In the genomic region with DNA sequence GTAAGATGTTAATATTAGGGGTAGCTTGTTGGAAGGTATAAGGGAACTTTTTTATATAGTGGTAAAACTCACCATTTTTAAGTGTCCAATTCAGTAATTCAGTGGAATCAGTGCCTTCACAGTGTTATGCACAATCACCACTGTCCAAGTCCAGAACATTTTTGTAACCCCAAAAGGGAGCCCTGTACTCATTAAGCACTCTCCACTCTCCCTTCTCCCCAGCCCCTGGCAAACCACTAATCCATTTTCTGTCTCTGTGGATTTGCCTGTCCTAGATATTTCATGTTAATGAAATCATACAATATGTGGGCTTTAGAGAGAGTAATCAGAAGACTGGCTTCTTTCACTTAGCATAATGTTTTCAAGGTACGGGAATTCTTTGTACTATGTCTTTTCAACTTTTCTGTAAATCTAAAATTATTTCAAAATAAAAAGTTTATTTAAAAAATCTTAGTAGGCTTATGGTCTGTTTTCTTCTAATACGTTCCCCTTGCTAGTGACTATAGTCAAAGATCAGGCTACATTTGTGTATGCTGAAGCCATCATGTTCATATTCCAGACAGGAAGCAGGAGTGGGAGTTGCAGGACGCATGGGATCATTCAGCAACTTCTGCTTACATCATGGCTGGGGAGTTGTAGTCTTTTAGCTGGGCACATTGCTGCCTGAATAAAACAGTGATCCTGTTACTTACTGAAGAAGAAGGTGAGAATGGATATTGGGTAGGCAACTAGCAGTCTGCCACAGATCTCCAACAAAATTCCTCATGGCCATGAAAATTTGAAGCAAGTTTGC, we compare ENCODE assay signal across 13 cellular contexts.
"Had no signal": no experiment of that assay in that cellular context is flagged by ENCODE, and none has a peak within 500 bp of the region (broad histone marks: within the 10 kb centered on the region; RNA-seq: fewer than 3 reads in every experiment).

No MANE protein-coding gene starts in this region.

- H3K9me3 ChIP-seq: breast epithelium, psoas muscle, right lobe of liver, thoracic aorta had no signal

- H3K4me1 ChIP-seq: breast epithelium, right lobe of liver had no signal

- H3K4me3 ChIP-seq: breast epithelium, psoas muscle, right lobe of liver, thoracic aorta had no signal

- H3K27ac ChIP-seq: breast epithelium, psoas muscle, right lobe of liver, thoracic aorta had no signal

- DNase-seq: activated CD4-positive, alpha-beta T cell treated with anti-CD3 and anti-CD28 coated beads, Interleukin-2, amount 50 U/mL, for 48 hours; activated CD4-positive, CD25-positive, alpha-beta regulatory T cell treated with anti-CD3 and anti-CD28 coated beads, Interleukin-2, amount 50 U/mL, for 72 hours; activated naive CD4-positive, alpha-beta T cell treated with Interleukin-2 at 50 U/mL for 16 hours; aorta; hippocampal formation; nephron progenitor cell; psoas muscle; right lobe of liver; stimulated activated CD4-positive, alpha-beta T cell treated with anti-CD3 and anti-CD28 coated beads, Interleukin-12 subunit alpha, Interleukin-12 subunit beta, amount 100 ng/mL, for 4 hours; T-helper 1 cell; T1000 had no signal

- H3K27me3 ChIP-seq: breast epithelium, right lobe of liver had no signal

- H3K36me3 ChIP-seq: breast epithelium, right lobe of liver, thoracic aorta had no signal
